21 cellular contexts compared by ENCODE assay signal in the genomic region with DNA sequence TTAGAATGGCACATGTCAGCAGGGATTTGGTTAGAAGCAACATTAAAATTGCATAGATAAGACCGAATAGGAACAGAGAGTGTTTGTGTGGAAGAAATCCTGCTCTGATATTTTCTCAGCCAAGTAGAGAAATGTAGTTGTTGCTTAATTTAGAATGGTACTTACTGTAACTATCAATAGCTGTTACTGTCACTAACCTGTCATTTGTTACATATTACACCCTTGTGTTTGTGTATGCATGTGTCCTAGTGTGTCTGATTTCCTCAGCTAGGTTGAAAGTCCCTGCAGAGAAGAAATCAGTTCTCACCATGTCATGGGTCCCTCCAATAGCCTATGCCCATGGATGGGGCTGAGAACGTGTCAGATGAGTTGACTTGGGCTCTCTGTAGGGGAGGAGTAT.
DNase-seq lines count a peak whose midpoint lies in the region; ATAC-seq and TF ChIP-seq lines count a peak whose summit lies in the region.
"Had no signal": no experiment of that assay in that cellular context is flagged by ENCODE, and none has a peak within 500 bp of the region (broad histone marks: within the 10 kb centered on the region; RNA-seq: fewer than 3 reads in every experiment).

No MANE protein-coding gene starts in this region.

- H3K9ac ChIP-seq in colonic mucosa (ENCODE audit: low read depth in 2 of 2, low read length in 2 of 2) (peak overlapping the region in 1 of 2 donors; percentile 55), mucosa of rectum (ENCODE audit: low read depth in 1 of 2, low read length in 2 of 2) (peak overlapping the region; percentile 47 to 49)

- peak; percentile 60 for ATAC-seq in Right ventricle myocardium superior (ENCODE audit: poor library complexity)
- no peak for ATAC-seq in upper lobe of right lung
- ATAC-seq in HG03045 (IDR thresholded peaks at IDR 0.05; ENCODE audit: unreplicated experiment), result no peak
- ATAC-seq: naive thymus-derived CD4-positive, alpha-beta T cell had no signal

- DNase-seq in Right ventricle myocardium superior (no peak), cardiac septum (ENCODE audit: low spot score) (no peak), colonic mucosa (no peak), upper lobe of right lung (no peak), NOMO-1 (lab: John Stamatoyannopoulos, UW; ENCODE audit: unreplicated experiment in 2 of 2) (no peak), SJCRH30 (no peak)
- DNase-seq: activated CD4-positive, alpha-beta T cell treated with anti-CD3 and anti-CD28 coated beads, Interleukin-2, amount 50 U/mL, for 4 hours; activated CD8-positive, alpha-beta memory T cell treated with anti-CD3 and anti-CD28 coated beads, Interleukin-2, amount 50 U/mL, for 48 hours; activated gamma-delta T cell; DMS153; foreskin fibroblast; GDM1; IMR-90; naive thymus-derived CD4-positive, alpha-beta T cell; NCI-H2171 treated with DMSO at 0.1 percent for 48 hours; NCI-H69; stimulated activated CD4-positive, alpha-beta T cell treated with anti-CD3 and anti-CD28 coated beads, Interleukin-2, amount 100 ng/mL, for 24 hours; T-helper 2 cell had no signal

- intact Hi-C loops in Right ventricle myocardium superior (cut with DNase I), result loop anchor here (10.0 kb wide), 1 partner anchor 64 kb away; no protein-coding TSS in a partner anchor
- intact Hi-C loops in cardiac septum (cut with DNase I), result no loop called here
- intact Hi-C loops in colonic mucosa (cut with DNase I), result no loop called here
- intact Hi-C loops in upper lobe of right lung (cut with DNase I), result no loop called here

- H3K27me3 ChIP-seq in colonic mucosa (no peaks in the 10 kb centered on the region), mucosa of rectum (ENCODE audit: control insufficient read depth in 2 of 2, insufficient read depth in 2 of 2, low read length in 2 of 2) (no peaks in the 10 kb centered on the region), upper lobe of right lung (no peaks in the 10 kb centered on the region), SJCRH30 (no peaks in the 10 kb centered on the region)
- H3K27me3 ChIP-seq: dorsolateral prefrontal cortex had no signal

- TF ChIP-seq CTCF in colonic mucosa (IDR thresholded peaks at IDR 0.05) (no peak), upper lobe of right lung (IDR thresholded peaks at IDR 0.05) (no peak)

- H3K36me3 ChIP-seq in colonic mucosa, result no peaks in the 10 kb centered on the region
- H3K36me3 ChIP-seq in mucosa of rectum (ENCODE audit: control insufficient read depth in 2 of 2, insufficient read depth in 2 of 2, low read length in 2 of 2), result no peaks in the 10 kb centered on the region
- H3K36me3 ChIP-seq in upper lobe of right lung, result peaks cover 3% of the 10 kb centered on the region
- H3K36me3 ChIP-seq in SJCRH30, result peaks cover 6% of the 10 kb centered on the region; the same call in 1 of the 2 replicates

- H3K4me3 ChIP-seq in colonic mucosa, result no peak overlapping the region
- peak overlapping the region; percentile 4 to 7 for H3K4me3 ChIP-seq in mucosa of rectum (ENCODE audit: low read length in 2 of 2)
- H3K4me3 ChIP-seq in upper lobe of right lung, result no peak overlapping the region
- H3K4me3 ChIP-seq in SJCRH30, result no peak overlapping the region
- H3K4me3 ChIP-seq: dorsolateral prefrontal cortex had no signal

- H3K27ac ChIP-seq in colonic mucosa (peak overlapping the region; percentile 77), mucosa of rectum (ENCODE audit: low read depth in 2 of 2, low read length in 2 of 2) (peak overlapping the region; percentile 82 to 88), upper lobe of right lung (peak overlapping the region; percentile 38), SJCRH30 (no peak overlapping the region)

- H3K9me3 ChIP-seq in colonic mucosa (no peaks in the 10 kb centered on the region), mucosa of rectum (ENCODE audit: control insufficient read depth in 2 of 2, low read length in 2 of 2) (no peaks in the 10 kb centered on the region), upper lobe of right lung (no peaks in the 10 kb centered on the region), SJCRH30 (replicated peaks) (no peaks in the 10 kb centered on the region; the same call in 1 of the 2 replicates)

- H3K4me1 ChIP-seq in colonic mucosa (peaks cover 18% of the 10 kb centered on the region), mucosa of rectum (ENCODE audit: control insufficient read depth in 2 of 2, insufficient read depth in 2 of 2, low read length in 2 of 2) (peaks cover 46 to 72% of the 10 kb centered on the region in 2 donors), upper lobe of right lung (peaks cover 47% of the 10 kb centered on the region), SJCRH30 (no peaks in the 10 kb centered on the region)

Comparison
In these comparisons a context has a peak if more than half of its experiments do, and no peak if none do; other contexts are left out.
1. H3K4me3 ChIP-seq: peak in mucosa of rectum (2 of 2); none in colonic mucosa (single experiment), upper lobe of right lung (single experiment) and SJCRH30 (single experiment).